ENCODE assay signal across 2 cellular contexts in genomic region chr3:71162221-71162620, GRCh38.
TF ChIP-seq lines count a peak whose summit lies in the region.

No MANE protein-coding gene starts in this region.

TF ChIP-seq in SK-N-SH, 30 proteins besides CTCF, POLR2A, EP300 and RAD21 (continued from another document):
- no peak for TF ChIP-seq REST (IDR thresholded peaks at IDR 0.05; ENCODE audit: low read depth, low read length)
- TF ChIP-seq GABPA (IDR thresholded peaks at IDR 0.05; ENCODE audit: low read depth), result no peak
- no peak for TF ChIP-seq SIN3A (IDR thresholded peaks at IDR 0.05; ENCODE audit: borderline replicate concordance, low read depth, low read length)
- no peak for TF ChIP-seq MXI1 (IDR thresholded peaks at IDR 0.05; ENCODE audit: low read depth, low read length)
- no peak for TF ChIP-seq FOSL2 (IDR thresholded peaks at IDR 0.05; ENCODE audit: borderline replicate concordance, low read depth)
- no peak for TF ChIP-seq GATA2 (CRISPR knock-in tag; IDR thresholded peaks at IDR 0.05)
- TF ChIP-seq FOXM1 (IDR thresholded peaks at IDR 0.05; ENCODE audit: low read depth), result no peak
TF ChIP-seq in SK-N-SH: peak in this region for 0.

TF ChIP-seq in SK-N-SH treated with all-trans-retinoic acid at 6 μM for 48 hours, 23 proteins besides CTCF, POLR2A, EP300 and RAD21 (continued from another document):
- TF ChIP-seq TSHZ2 (CRISPR knock-in tag; IDR thresholded peaks at IDR 0.05) (no peak), TCF4 (CRISPR knock-in tag; IDR thresholded peaks at IDR 0.05; ENCODE audit: borderline replicate concordance) (no peak), POU6F1 (CRISPR knock-in tag; IDR thresholded peaks at IDR 0.05; ENCODE audit: borderline replicate concordance, low read depth) (no peak), PPARA (CRISPR knock-in tag; IDR thresholded peaks at IDR 0.05; ENCODE audit: borderline replicate concordance) (no peak), ZNF70 (CRISPR knock-in tag; IDR thresholded peaks at IDR 0.05) (no peak), BACH2 (CRISPR knock-in tag; IDR thresholded peaks at IDR 0.05; ENCODE audit: borderline replicate concordance) (no peak), ZNF8 (CRISPR knock-in tag; IDR thresholded peaks at IDR 0.05) (no peak)
